ENCODE assay signal across 17 cellular contexts in genomic region chr15:48675436-48675835, GRCh38.
"Had no signal": no experiment of that assay in that cellular context is flagged by ENCODE, and none has a peak within 500 bp of the region (broad histone marks: within the 10 kb centered on the region; RNA-seq: fewer than 3 reads in every experiment).

No MANE protein-coding gene starts in this region.

- H2AFZ ChIP-seq: neural progenitor cell had no signal

- H3K4me3 ChIP-seq: mucosa of descending colon, neural progenitor cell, ovary, psoas muscle had no signal

- H3K9ac ChIP-seq: neural progenitor cell had no signal

- H3K4me2 ChIP-seq: neural progenitor cell had no signal

- H3K27me3 ChIP-seq: neural progenitor cell, ovary had no signal

- H3K4me1 ChIP-seq: neural progenitor cell, psoas muscle had no signal

- H3K36me3 ChIP-seq: neural progenitor cell, ovary had no signal

- H3K27ac ChIP-seq: neural progenitor cell, ovary, psoas muscle had no signal

- H3K9me3 ChIP-seq: mucosa of descending colon, ovary, psoas muscle had no signal

- DNase-seq: activated CD4-positive, alpha-beta T cell treated with anti-CD3 and anti-CD28 coated beads, Interleukin-2, amount 10 ng/mL, durations not matched to agents 7 days and 5 days; activated CD8-positive, alpha-beta T cell treated with anti-CD3 and anti-CD28 coated beads, Interleukin-2, amount 10 ng/mL, durations not matched to agents 7 days and 5 days; activated naive CD4-positive, alpha-beta T cell treated with anti-CD3 and anti-CD28 coated beads, Interleukin-2, amount 10 ng/mL, durations not matched to agents 7 days and 5 days; activated naive CD8-positive, alpha-beta T cell treated with anti-CD3 and anti-CD28 coated beads, Interleukin-2, amount 50 U/mL, for 24 hours; activated T-cell treated with anti-CD3 and anti-CD28 coated beads, Interleukin-2, amount 50 U/mL, for 24 hours; anterior cingulate cortex; effector CD4-positive, alpha-beta T cell; mucosa of descending colon; naive B cell; ovary; psoas muscle; right cardiac atrium; small intestine; stimulated activated CD4-positive, alpha-beta T cell treated with anti-CD3 and anti-CD28 coated beads, Interleukin-15, amount 100 ng/mL, for 24 hours; stimulated activated CD4-positive, alpha-beta T cell treated with anti-CD3 and anti-CD28 coated beads, Interleukin-2, amount 100 ng/mL, for 48 hours; stimulated activated naive CD8-positive, alpha-beta T cell treated with anti-CD3 and anti-CD28 coated beads, Interleukin-15, amount 100 ng/mL, for 72 hours had no signal
